ENCODE assay signal across 7 cellular contexts in the genomic region with DNA sequence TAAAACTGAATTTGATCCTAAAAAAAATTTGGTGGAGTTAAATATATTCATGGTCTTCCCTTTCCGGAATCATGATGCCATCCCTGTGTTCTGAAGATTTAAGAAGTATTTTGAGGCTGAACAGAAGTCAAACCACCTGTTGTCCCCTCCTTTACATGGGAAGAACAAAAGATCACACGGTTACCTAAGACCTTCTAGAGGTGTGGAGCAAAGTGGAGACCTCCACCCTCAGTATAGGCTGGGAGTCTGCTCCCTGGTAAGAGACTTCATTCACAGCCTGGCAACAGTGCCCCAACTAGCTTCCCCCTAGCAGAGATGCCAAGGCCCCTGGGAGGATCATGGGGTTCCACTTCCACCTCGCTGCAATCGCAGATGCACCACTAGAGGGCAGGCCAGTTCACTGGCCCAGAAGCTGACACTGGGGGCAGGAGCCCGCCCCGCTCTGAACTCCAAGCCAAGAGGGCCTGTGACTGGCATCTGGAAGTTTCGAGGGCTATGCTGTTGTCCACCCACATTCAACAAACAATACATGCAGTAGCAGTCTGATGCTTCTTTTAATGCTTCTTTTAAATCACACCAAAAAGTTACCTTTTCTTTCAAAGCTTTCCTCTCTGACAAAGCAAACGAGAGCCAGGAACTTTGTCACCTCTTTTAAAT. TPM values are rescaled to one million over a fixed set of nuclear protein-coding genes. Genes with fewer than 3 reads are reported as not detected.
A peak's percentile ranks its signal among the peaks of the same experiment; 100 is the strongest.
DNase-seq lines count a peak whose midpoint lies in the region; ATAC-seq and TF ChIP-seq lines count a peak whose summit lies in the region.

No MANE protein-coding gene starts in this region.

- no peak overlapping the region for H3K27ac ChIP-seq in smooth muscle cell (ENCODE audit: low read depth)

- H3K4me2 ChIP-seq in smooth muscle cell: peak overlapping the region; percentile 63

- H3K4me1 Mint-ChIP-seq in T-helper 2 cell treated with Interferon-gamma antibody and Interleukin-4, amounts not matched to agents 5 μg/mL and 100 μg/mL, for 36 hours (ENCODE audit: low read depth): peaks cover 37% of the 10 kb centered on the region

- peak overlapping the region; percentile 61 for H2AFZ ChIP-seq in smooth muscle cell (ENCODE audit: low read depth)

- no peaks in the 10 kb centered on the region for H3K9me3 Mint-ChIP-seq in T-helper 2 cell treated with Interferon-gamma antibody and Interleukin-4, amounts not matched to agents 5 μg/mL and 100 μg/mL, for 36 hours

- H3K9ac ChIP-seq in smooth muscle cell (ENCODE audit: low read depth): no peak overlapping the region

- WGBS in smooth muscle cell (ENCODE audit: low lambda C conversion rate): 31% methylated on average over 8 of the region's 8 CpGs

- no peaks in the 10 kb centered on the region for H4K20me1 ChIP-seq in smooth muscle cell (ENCODE audit: low read depth)

- H3K27me3 Mint-ChIP-seq in T-helper 2 cell treated with Interferon-gamma antibody and Interleukin-4, amounts not matched to agents 5 μg/mL and 100 μg/mL, for 36 hours (ENCODE audit: low read depth): no peaks in the 10 kb centered on the region

- H3F3A ChIP-seq in smooth muscle cell (ENCODE audit: low read depth): no peaks in the 10 kb centered on the region

- H3K4me1 ChIP-seq in smooth muscle cell (ENCODE audit: low read depth): no peaks in the 10 kb centered on the region

- no peaks in the 10 kb centered on the region for H3K79me2 ChIP-seq in smooth muscle cell (ENCODE audit: low read depth)

- no peaks in the 10 kb centered on the region for H3K9me3 ChIP-seq in smooth muscle cell (replicated peaks; ENCODE audit: low read depth)

- H3K27me3 ChIP-seq in smooth muscle cell (ENCODE audit: low read depth): no peaks in the 10 kb centered on the region

- TF ChIP-seq CTCF in GM13976 (IDR thresholded peaks at IDR 0.05; ENCODE audit: borderline replicate concordance, control extremely low read depth, extremely low read depth, insufficient read depth, missing control alignments) (peak; percentile 96), smooth muscle cell (IDR thresholded peaks at IDR 0.05; ENCODE audit: borderline replicate concordance, insufficient read depth, poor library complexity, severe bottlenecking) (peak; percentile 96)

- DNase-seq in GM13976 (ENCODE audit: low spot score) (peak; percentile 60), NAMALWA (ENCODE audit: low spot score) (peak; percentile 91), amygdala (lab: John Stamatoyannopoulos, UW) (peak in 53 of 56 donors; percentile 11 to 89 (median 67)), hepatic stellate cell (ENCODE audit: low spot score) (peak; percentile 60), smooth muscle cell (lab: John Stamatoyannopoulos, UW; ENCODE audit: unreplicated experiment) (peak; percentile 30)
- peak; percentile 72 for DNase-seq in T-helper 2 cell treated with Interferon-gamma antibody and Interleukin-4, amounts not matched to agents 5 μg/mL and 100 μg/mL, for 36 hours (ENCODE audit: low spot score)

- peak overlapping the region; percentile 80 for H3K27ac Mint-ChIP-seq in T-helper 2 cell treated with Interferon-gamma antibody and Interleukin-4, amounts not matched to agents 5 μg/mL and 100 μg/mL, for 36 hours

- H3K4me3 Mint-ChIP-seq in T-helper 2 cell treated with Interferon-gamma antibody and Interleukin-4, amounts not matched to agents 5 μg/mL and 100 μg/mL, for 36 hours: peak overlapping the region; percentile 50

- peak; percentile 66 for ATAC-seq in HG02588 (IDR thresholded peaks at IDR 0.05; ENCODE audit: unreplicated experiment)

- in situ Hi-C loops in GM13976 (cut with MboI; ENCODE audit: low sequenced_read_pairs, unreplicated experiment): no loop called here

- H3K36me3 Mint-ChIP-seq in T-helper 2 cell treated with Interferon-gamma antibody and Interleukin-4, amounts not matched to agents 5 μg/mL and 100 μg/mL, for 36 hours (ENCODE audit: low read depth): no peaks in the 10 kb centered on the region

- no peak overlapping the region for H3K4me3 ChIP-seq in smooth muscle cell

- no peaks in the 10 kb centered on the region for H3K36me3 ChIP-seq in smooth muscle cell (ENCODE audit: low read depth)

RNA-seq across cellular contexts. Expression of a gene that starts 19.5 kb away (rescaled TPM):
- 130 and 131 TPM in 2 replicates for total RNA-seq in smooth muscle cell
- 65.7 and 85.5 TPM in 2 replicates for polyA plus RNA-seq in smooth muscle cell

RNA-seq across cellular contexts. Expression of a gene that starts 40.1 kb away (rescaled TPM):
- total RNA-seq in smooth muscle cell: 2.7 and 3.5 TPM in 2 replicates
- 1.2 and 1.9 TPM in 2 replicates for polyA plus RNA-seq in smooth muscle cell

RNA-seq across cellular contexts. Expression of a gene that starts 56.9 kb away (rescaled TPM):
- 0.49 and 3.2 TPM in 2 replicates for total RNA-seq in smooth muscle cell
- polyA plus RNA-seq in smooth muscle cell: 0.24 and 0.50 TPM in 2 replicates

Comparison
In these comparisons a context has a peak if more than half of its experiments do, and no peak if none do; other contexts are left out.
1. DNase-seq: peak in every context shown above with its lines; median percentile 91 in NAMALWA; 72 in T-helper 2 cell treated with Interferon-gamma antibody and Interleukin-4, amounts not matched to agents 5 μg/mL and 100 μg/mL, for 36 hours; 67 in amygdala; 60 in GM13976; 60 in hepatic stellate cell; 30 in smooth muscle cell.